Comparison of ENCODE assay signal across 33 cellular contexts in the genomic region with DNA sequence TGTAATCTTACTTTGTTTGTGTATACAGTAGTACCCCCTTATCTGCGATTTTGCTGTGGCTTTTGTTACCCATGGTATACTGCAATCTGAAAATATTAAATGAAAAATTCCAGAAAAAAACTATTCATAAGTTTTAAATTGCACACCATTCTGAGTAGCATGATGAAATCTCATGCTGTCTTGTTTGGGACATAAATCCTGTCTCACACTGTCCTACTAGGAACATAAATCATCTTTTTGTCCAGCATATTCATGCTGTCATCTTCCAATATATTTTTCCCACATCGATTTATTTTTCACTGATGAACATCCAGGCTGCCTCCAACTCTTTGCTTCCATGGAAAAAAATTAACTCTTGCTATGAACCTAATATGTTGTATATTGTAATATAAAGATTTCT.
"Had no signal": no experiment of that assay in that cellular context is flagged by ENCODE, and none has a peak within 500 bp of the region (broad histone marks: within the 10 kb centered on the region; RNA-seq: fewer than 3 reads in every experiment).

No MANE protein-coding gene starts in this region.

- DNase-seq: Karpas-422, Kasumi-1, MG63, MM.1S, MV-4-11, NCI-H1048, NCI-H1092, NCI-H1092 treated with DMSO at 0.1 percent for 48 hours, NCI-H1105, NCI-H1105 treated with DMSO at 0.1 percent for 48 hours, NCI-H1417, NCI-H1417 treated with DMSO at 0.1 percent for 48 hours, NCI-H1436, NCI-H1436 treated with DMSO at 0.1 percent for 48 hours, NCI-H146, NCI-H1694, NCI-H1694 treated with DMSO at 0.1 percent for 48 hours, NCI-H187, NCI-H187 treated with DMSO at 0.1 percent for 48 hours, NCI-H1930, NCI-H2029, NCI-H2029 treated with DMSO at 0.1 percent for 48 hours, NCI-H2081, NCI-H2081 treated with DMSO at 0.1 percent for 48 hours, NCI-H2107, NCI-H2171, NCI-H2227 treated with DMSO at 0.1 percent for 48 hours, NCI-H226, NCI-H345, NCI-H510A, NCI-H510A treated with DMSO at 0.1 percent for 48 hours, NCI-H524, NCI-H524 treated with DMSO at 0.1 percent for 48 hours had no signal

- H3K27me3 ChIP-seq: MG63 had no signal

- H3K4me3 ChIP-seq: MG63 had no signal

- H3K9me3 ChIP-seq: MG63 had no signal
